ENCODE assay signal across 8 cellular contexts in genomic region chr2:61905372-61906186, GRCh38. TPM values are rescaled to one million over a fixed set of nuclear protein-coding genes. Genes with fewer than 3 reads are reported as not detected.
DNase-seq lines count a peak whose midpoint lies in the region; ATAC-seq and TF ChIP-seq lines count a peak whose summit lies in the region.

TSS of gene COMMD1 (plus strand) at chr2:61905674. CDS start at chr2:61905679, 5 bp downstream.

- peaks cover 23% of the 10 kb centered on the region for H3K4me1 Mint-ChIP-seq in activated CD4-positive, alpha-beta T cell treated with anti-CD3 and anti-CD28 coated beads, Interleukin-2, amount 10 ng/mL, durations not matched to agents 7 days and 5 days

- H3K9me3 Mint-ChIP-seq in activated CD4-positive, alpha-beta T cell treated with anti-CD3 and anti-CD28 coated beads, Interleukin-2, amount 10 ng/mL, durations not matched to agents 7 days and 5 days = no peaks in the 10 kb centered on the region

- ATAC-seq in HG03159 (IDR thresholded peaks at IDR 0.05; ENCODE audit: unreplicated experiment) = peak; percentile 98
- ATAC-seq in left lung = peak; percentile 99

- no peaks in the 10 kb centered on the region for H3K9me3 ChIP-seq in left lung

- H3K27me3 Mint-ChIP-seq in activated CD4-positive, alpha-beta T cell treated with anti-CD3 and anti-CD28 coated beads, Interleukin-2, amount 10 ng/mL, durations not matched to agents 7 days and 5 days = no peaks in the 10 kb centered on the region

- in situ Hi-C loops in GM18951 (cut with MboI; ENCODE audit: low sequenced_read_pairs, unreplicated experiment) = loop anchor here (25.0 kb wide), 1 partner anchor 857 kb away; no protein-coding TSS in a partner anchor

- peak within 1 kb of the TSS; percentile 96 for H3K4me3 Mint-ChIP-seq in activated CD4-positive, alpha-beta T cell treated with anti-CD3 and anti-CD28 coated beads, Interleukin-2, amount 10 ng/mL, durations not matched to agents 7 days and 5 days

- TF ChIP-seq POLR2A in GM18951 (IDR thresholded peaks at IDR 0.05; ENCODE audit: extremely low read depth, insufficient read depth, insufficient read length) = peak; percentile 93

- peak within 1 kb of the TSS; percentile 90 for H3K4me3 ChIP-seq in AG10803 (ENCODE audit: low read length)
- peak within 1 kb of the TSS; percentile 89 for H3K4me3 ChIP-seq in coronary artery
- peak within 1 kb of the TSS; percentile 54 to 59 for H3K4me3 ChIP-seq in left lung

- peaks cover 0 to 24% of the 10 kb centered on the region in 2 donors for H3K4me1 ChIP-seq in left lung

- H3K27me3 ChIP-seq in left lung = no peaks in the 10 kb centered on the region

- CTCF ChIA-PET in activated CD4-positive, alpha-beta T cell treated with anti-CD3 and anti-CD28 coated beads, Interleukin-2, amount 10 ng/mL, durations not matched to agents 7 days and 5 days (lab: Charles Lee) = no interaction called here

- POLR2A ChIA-PET in activated CD4-positive, alpha-beta T cell treated with anti-CD3 and anti-CD28 coated beads, Interleukin-2, amount 10 ng/mL, durations not matched to agents 7 days and 5 days (lab: Charles Lee) = no interaction called here

- TF ChIP-seq CTCF in AG10803 (conservative IDR thresholded peaks at IDR 0.05; ENCODE audit: low read length) (no peak), coronary artery (IDR thresholded peaks at IDR 0.05) (no peak), left lung (IDR thresholded peaks at IDR 0.05) (no peak)

- no peaks in the 10 kb centered on the region for H3K36me3 ChIP-seq in left lung

- peak within 1 kb of the TSS; percentile 89 for H3K27ac Mint-ChIP-seq in activated CD4-positive, alpha-beta T cell treated with anti-CD3 and anti-CD28 coated beads, Interleukin-2, amount 10 ng/mL, durations not matched to agents 7 days and 5 days

- DNase-seq in AG10803 (ENCODE audit: low read depth) (peak; percentile 62), NCI-H510A treated with DMSO at 0.1 percent for 48 hours (lab: John Stamatoyannopoulos, UW) (peak; percentile 57), coronary artery (ENCODE audit: low spot score) (peak; percentile 87), left lung (peak; percentile 88 to 98)
- DNase-seq in activated CD4-positive, alpha-beta T cell treated with anti-CD3 and anti-CD28 coated beads, Interleukin-2, amount 10 ng/mL, durations not matched to agents 7 days and 5 days = peak; percentile 87
- peak; percentile 78 to 83 for DNase-seq in stimulated activated CD4-positive, alpha-beta T cell treated with anti-CD3 and anti-CD28 coated beads, Interleukin-2, amount 100 ng/mL, for 48 hours

- peak within 1 kb of the TSS; percentile 60 to 82 for H3K27ac ChIP-seq in coronary artery
- H3K27ac ChIP-seq in left lung = peak within 1 kb of the TSS; percentile 1 to 48

- no peaks in the 10 kb centered on the region for H3K36me3 Mint-ChIP-seq in activated CD4-positive, alpha-beta T cell treated with anti-CD3 and anti-CD28 coated beads, Interleukin-2, amount 10 ng/mL, durations not matched to agents 7 days and 5 days (ENCODE audit: low read depth)

- intact Hi-C loops in left lung (cut with DNase I) = no loop called here

RNA-seq across cellular contexts. Expression of gene COMMD1, which starts in this region (rescaled TPM):
- total RNA-seq in activated CD4-positive, alpha-beta T cell treated with anti-CD3 and anti-CD28 coated beads, Interleukin-2, amount 10 ng/mL, durations not matched to agents 7 days and 5 days = 10 to 100 TPM; 29.1 to 30.6 TPM
- 10 to 100 TPM; 34.1 to 35.9 TPM for total RNA-seq in left lung

Comparison
In these comparisons a context has a peak if more than half of its experiments do, and no peak if none do; other contexts are left out.
1. Peak in every context shown above with its lines: DNase-seq, ATAC-seq, H3K4me3 ChIP-seq and H3K27ac ChIP-seq.